ENCODE assay signal across 11 cellular contexts in genomic region chr14:77071938-77072388, GRCh38. TPM values are rescaled to one million over a fixed set of nuclear protein-coding genes. Genes with fewer than 3 reads are reported as not detected.
A peak's percentile ranks its signal among the peaks of the same experiment; 100 is the strongest.
DNase-seq lines count a peak whose midpoint lies in the region; ATAC-seq and TF ChIP-seq lines count a peak whose summit lies in the region.
"Had no signal": no experiment of that assay in that cellular context is flagged by ENCODE, and none has a peak within 500 bp of the region (broad histone marks: within the 10 kb centered on the region; RNA-seq: fewer than 3 reads in every experiment).

No MANE protein-coding gene starts in this region.

- H3K27ac ChIP-seq in epithelial cell of prostate (peak overlapping the region; percentile 32), osteoblast (ENCODE audit: low read depth, low read length) (no peak overlapping the region), thyroid gland (no peak overlapping the region)

- peak overlapping the region; percentile 17 for H2AFZ ChIP-seq in osteoblast (ENCODE audit: low read length)

- H3K27me3 ChIP-seq in osteoblast (ENCODE audit: insufficient read depth, low read length) (peaks cover 4% of the 10 kb centered on the region), thyroid gland (no peaks in the 10 kb centered on the region)

- WGBS in thyroid gland, 2 donors = 74 to 97% methylated on average over 3 of the region's 3 CpGs

- H4K20me1 ChIP-seq in osteoblast (ENCODE audit: insufficient read depth, low read length) = no peaks in the 10 kb centered on the region

- intact Hi-C loops in thyroid gland (cut with DNase I) = no loop called here

- ATAC-seq in GM18498 (IDR thresholded peaks at IDR 0.05; ENCODE audit: unreplicated experiment) (no peak), GM21367 (IDR thresholded peaks at IDR 0.05; ENCODE audit: unreplicated experiment) (no peak)
- ATAC-seq: Right ventricle myocardium inferior had no signal

- no peaks in the 10 kb centered on the region for H3K9me3 Mint-ChIP-seq in HFFc6
- no peaks in the 10 kb centered on the region for H3K9me3 Mint-ChIP-seq in activated naive CD4-positive, alpha-beta T cell treated with anti-CD3 and anti-CD28 coated beads, Interleukin-2, amount 10 ng/mL, durations not matched to agents 7 days and 5 days
- H3K9me3 Mint-ChIP-seq: immature natural killer cell had no signal

- TF ChIP-seq CTCF in HFFc6 (IDR thresholded peaks at IDR 0.05) (no peak), osteoblast (IDR thresholded peaks at IDR 0.05; ENCODE audit: extremely low read depth, low read depth, low read length) (no peak), thyroid gland (IDR thresholded peaks at IDR 0.05) (no peak)

- H3K4me1 ChIP-seq in osteoblast (ENCODE audit: insufficient read depth, low read length) (peaks cover 18% of the 10 kb centered on the region), thyroid gland (peaks cover 5 to 45% of the 10 kb centered on the region in 2 donors)

- no peaks in the 10 kb centered on the region for H3K9me3 ChIP-seq in osteoblast (ENCODE audit: low read depth, low read length)
- no peaks in the 10 kb centered on the region for H3K9me3 ChIP-seq in thyroid gland

- CTCF ChIA-PET in activated naive CD4-positive, alpha-beta T cell treated with anti-CD3 and anti-CD28 coated beads, Interleukin-2, amount 10 ng/mL, durations not matched to agents 7 days and 5 days (lab: Charles Lee) = interaction anchor here (1.2 to 42.9 kb wide), 8 partner anchors 9 to 203 kb away, joined by 3 to 1049 read pairs (median 30); no protein-coding TSS in a partner anchor

- no peaks in the 10 kb centered on the region for H3K79me2 ChIP-seq in osteoblast (ENCODE audit: insufficient read depth, low read length)

- peak; percentile 48 for DNase-seq in HFFc6
- DNase-seq in NCI-H510A (lab: John Stamatoyannopoulos, UW) = peak; percentile 7
- peak; percentile 55 for DNase-seq in epithelial cell of prostate (ENCODE audit: low read depth, low spot score)
- peak; percentile 37 for DNase-seq in osteoblast (ENCODE audit: insufficient read length, low spot score, missing footprints)
- no peak for DNase-seq in activated naive CD4-positive, alpha-beta T cell treated with anti-CD3 and anti-CD28 coated beads, Interleukin-2, amount 10 ng/mL, durations not matched to agents 7 days and 5 days
- DNase-seq in thyroid gland = no peak
- DNase-seq: C1 segment of cervical spinal cord, immature natural killer cell had no signal

- H3K4me1 Mint-ChIP-seq in HFFc6 (ENCODE audit: low read depth) = peaks cover 50% of the 10 kb centered on the region
- no peaks in the 10 kb centered on the region for H3K4me1 Mint-ChIP-seq in activated naive CD4-positive, alpha-beta T cell treated with anti-CD3 and anti-CD28 coated beads, Interleukin-2, amount 10 ng/mL, durations not matched to agents 7 days and 5 days
- H3K4me1 Mint-ChIP-seq: immature natural killer cell had no signal

- no peaks in the 10 kb centered on the region for H3K36me3 ChIP-seq in osteoblast (ENCODE audit: insufficient read depth, low read length)
- H3K36me3 ChIP-seq in thyroid gland = no peaks in the 10 kb centered on the region

- no peak overlapping the region for H3K4me3 Mint-ChIP-seq in HFFc6
- no peak overlapping the region for H3K4me3 Mint-ChIP-seq in activated naive CD4-positive, alpha-beta T cell treated with anti-CD3 and anti-CD28 coated beads, Interleukin-2, amount 10 ng/mL, durations not matched to agents 7 days and 5 days
- H3K4me3 Mint-ChIP-seq: immature natural killer cell had no signal

- no peak overlapping the region for H3K4me3 ChIP-seq in osteoblast (ENCODE audit: insufficient read depth, low read length)
- H3K4me3 ChIP-seq in thyroid gland (replicated peaks in 1 of 3) = no peak overlapping the region

- no peak for TF ChIP-seq POLR2A in thyroid gland (IDR thresholded peaks at IDR 0.05)

- no peaks in the 10 kb centered on the region for H3K27me3 Mint-ChIP-seq in HFFc6 (ENCODE audit: insufficient read depth)
- peaks cover 50% of the 10 kb centered on the region for H3K27me3 Mint-ChIP-seq in activated naive CD4-positive, alpha-beta T cell treated with anti-CD3 and anti-CD28 coated beads, Interleukin-2, amount 10 ng/mL, durations not matched to agents 7 days and 5 days

- H3K27ac Mint-ChIP-seq in HFFc6 = peak overlapping the region; percentile 44; the same call in 1 of the 2 replicates
- H3K27ac Mint-ChIP-seq in activated naive CD4-positive, alpha-beta T cell treated with anti-CD3 and anti-CD28 coated beads, Interleukin-2, amount 10 ng/mL, durations not matched to agents 7 days and 5 days = no peak overlapping the region
- H3K27ac Mint-ChIP-seq: immature natural killer cell had no signal

- H3K4me2 ChIP-seq in osteoblast (ENCODE audit: insufficient read depth, low read length) = no peak overlapping the region

- H3K36me3 Mint-ChIP-seq in HFFc6 (ENCODE audit: low read depth) = no peaks in the 10 kb centered on the region
- H3K36me3 Mint-ChIP-seq in activated naive CD4-positive, alpha-beta T cell treated with anti-CD3 and anti-CD28 coated beads, Interleukin-2, amount 10 ng/mL, durations not matched to agents 7 days and 5 days = no peaks in the 10 kb centered on the region
- H3K36me3 Mint-ChIP-seq: immature natural killer cell had no signal

RNA-seq across cellular contexts. Expression of gene CIPC, which starts 26.1 kb away (rescaled TPM):
- 10 to 100 TPM in 4 of 6 experiments, 1 to 10 TPM in 2; 9.1 to 12.5 (median 11.5) TPM for total RNA-seq in HFFc6 (2021; fragmentation: NEBNext Ultra II Directional; extraction: Animal tissue kit (Norgen Biotek cat#: 25700))
- total RNA-seq in osteoblast (15.9 and 16.6 TPM in 2 replicates), thyroid gland (10 to 100 TPM; 37.6 to 59.5 (median 44.6) TPM)

RNA-seq across cellular contexts. Expression of gene IRF2BPL, which starts 43.5 kb away (rescaled TPM):
- 10 to 100 TPM; 37.1 to 46.3 (median 38.3) TPM for total RNA-seq in HFFc6 (2021; fragmentation: NEBNext Ultra II Directional; extraction: Animal tissue kit (Norgen Biotek cat#: 25700))
- total RNA-seq in osteoblast (19.4 and 26.4 TPM in 2 replicates), thyroid gland (100 to 1,000 TPM in 1 of 4 donors, 10 to 100 TPM in 3; 43.9 to 103 (median 78.4) TPM)

Comparison
In these comparisons a context has a peak if more than half of its experiments do, and no peak if none do; other contexts are left out.
1. DNase-seq: peak in HFFc6 (single experiment), NCI-H510A (single experiment), epithelial cell of prostate (single experiment) and osteoblast (single experiment); none in activated naive CD4-positive, alpha-beta T cell treated with anti-CD3 and anti-CD28 coated beads, Interleukin-2, amount 10 ng/mL, durations not matched to agents 7 days and 5 days (single experiment) and thyroid gland (0 of 2).